1 cellular context compared by ENCODE assay signal in the genomic region with DNA sequence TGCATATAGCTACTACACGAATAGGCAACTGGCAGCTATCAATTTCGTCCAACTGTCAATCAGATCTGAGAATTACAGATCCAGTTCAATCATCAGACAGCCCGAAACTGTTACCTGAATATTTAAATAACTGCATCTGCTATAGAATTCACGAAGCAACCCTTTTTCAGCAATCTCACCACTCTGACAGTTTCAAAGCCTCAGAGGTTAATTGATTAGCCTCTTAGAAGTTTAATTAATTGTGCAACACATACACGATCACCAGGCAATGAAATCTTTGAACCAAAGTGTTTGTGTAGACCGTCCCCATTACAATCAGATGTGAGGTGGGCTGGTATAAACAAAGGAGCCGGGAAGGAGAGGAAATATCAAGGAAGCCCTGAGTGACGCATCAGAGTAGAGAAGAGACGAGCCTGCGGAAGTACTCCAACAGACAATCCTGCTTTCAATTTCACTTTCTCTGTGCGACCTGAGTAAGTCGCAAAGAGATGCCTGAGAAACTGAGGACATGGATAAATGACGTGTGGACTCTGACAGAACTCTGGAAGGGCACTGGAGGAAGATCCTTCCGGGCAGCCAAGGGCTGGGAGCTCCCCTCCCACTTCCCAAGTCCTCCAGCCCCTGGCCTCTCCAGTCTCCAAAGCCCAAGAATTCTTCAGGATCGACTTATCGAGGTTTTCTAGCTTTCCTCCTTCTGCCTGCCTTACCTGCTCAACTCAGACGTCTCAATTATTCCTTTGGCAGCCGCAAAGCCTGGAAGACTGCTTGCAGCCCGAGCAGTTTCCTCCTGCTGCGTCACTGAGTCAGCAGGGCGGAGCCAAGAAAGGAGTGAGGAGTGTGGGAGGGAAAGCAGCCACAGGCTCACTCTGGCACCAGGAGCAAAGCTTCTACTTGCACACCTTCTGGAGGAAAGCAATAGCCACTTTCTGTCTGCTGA.
TF ChIP-seq lines count a peak whose summit lies in the region.

A gene with protein sequence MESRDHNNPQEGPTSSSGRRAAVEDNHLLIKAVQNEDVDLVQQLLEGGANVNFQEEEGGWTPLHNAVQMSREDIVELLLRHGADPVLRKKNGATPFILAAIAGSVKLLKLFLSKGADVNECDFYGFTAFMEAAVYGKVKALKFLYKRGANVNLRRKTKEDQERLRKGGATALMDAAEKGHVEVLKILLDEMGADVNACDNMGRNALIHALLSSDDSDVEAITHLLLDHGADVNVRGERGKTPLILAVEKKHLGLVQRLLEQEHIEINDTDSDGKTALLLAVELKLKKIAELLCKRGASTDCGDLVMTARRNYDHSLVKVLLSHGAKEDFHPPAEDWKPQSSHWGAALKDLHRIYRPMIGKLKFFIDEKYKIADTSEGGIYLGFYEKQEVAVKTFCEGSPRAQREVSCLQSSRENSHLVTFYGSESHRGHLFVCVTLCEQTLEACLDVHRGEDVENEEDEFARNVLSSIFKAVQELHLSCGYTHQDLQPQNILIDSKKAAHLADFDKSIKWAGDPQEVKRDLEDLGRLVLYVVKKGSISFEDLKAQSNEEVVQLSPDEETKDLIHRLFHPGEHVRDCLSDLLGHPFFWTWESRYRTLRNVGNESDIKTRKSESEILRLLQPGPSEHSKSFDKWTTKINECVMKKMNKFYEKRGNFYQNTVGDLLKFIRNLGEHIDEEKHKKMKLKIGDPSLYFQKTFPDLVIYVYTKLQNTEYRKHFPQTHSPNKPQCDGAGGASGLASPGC (minus strand): TSS at position 797 of the 937 bp plus-strand sequence. CDS start 2,450 bp downstream, outside the sequence.

TF ChIP-seq in endothelial cell of umbilical vein, 7 proteins besides CTCF, POLR2A, EP300 and RAD21:
- TF ChIP-seq EZH2 (IDR thresholded peaks at IDR 0.05; ENCODE audit: borderline replicate concordance, low read depth, low read length, severe bottlenecking) (no peak), FOS (IDR thresholded peaks at IDR 0.05; ENCODE audit: borderline replicate concordance, insufficient read depth, low read length) (peak; percentile 41), MYC (IDR thresholded peaks at IDR 0.05; ENCODE audit: low read depth, low read length) (no peak)
